ENCODE assay signal across 23 cellular contexts in genomic region chrX:39513836-39514235, GRCh38.
DNase-seq lines count a peak whose midpoint lies in the region; ATAC-seq and TF ChIP-seq lines count a peak whose summit lies in the region.
"Had no signal": no experiment of that assay in that cellular context is flagged by ENCODE, and none has a peak within 500 bp of the region (broad histone marks: within the 10 kb centered on the region; RNA-seq: fewer than 3 reads in every experiment).

No MANE protein-coding gene starts in this region.

- 56 to 69% (median 59%) methylated on average over 5 of the region's 5 CpGs for WGBS in psoas muscle, 3 donors
- WGBS in mesendoderm (ENCODE audit: extremely low coverage, insufficient coverage, low lambda C conversion rate) = no CpG with 5 or more reads among the region's 5 CpGs

- no peak overlapping the region for H3K23ac ChIP-seq in mesendoderm (ENCODE audit: low read length)

- no peak for TF ChIP-seq CTCF in psoas muscle (IDR thresholded peaks at IDR 0.05)

- H3K4me1 ChIP-seq in psoas muscle = peaks cover 1% of the 10 kb centered on the region
- H3K4me1 ChIP-seq in mesendoderm (ENCODE audit: control insufficient read depth, low read depth, low read length) = no peaks in the 10 kb centered on the region

- H3K79me1 ChIP-seq in mesendoderm (ENCODE audit: low read length) = no peaks in the 10 kb centered on the region

- no peak overlapping the region for H3K18ac ChIP-seq in mesendoderm (ENCODE audit: low read length)

- ATAC-seq in psoas muscle (peak in 3 of 4 donors; percentile 34 to 80 (median 49)), HG02852 (IDR thresholded peaks at IDR 0.05; ENCODE audit: unreplicated experiment) (no peak), GM21515 (IDR thresholded peaks at IDR 0.05; ENCODE audit: unreplicated experiment) (no peak)
- ATAC-seq: activated naive CD4-positive, alpha-beta T cell treated with anti-CD3 and anti-CD28 coated beads, Interleukin-2, amount 50 U/mL, for 72 hours; T-cell had no signal

- no peaks in the 10 kb centered on the region for H3K36me3 ChIP-seq in MG63
- H3K36me3 ChIP-seq in psoas muscle (ENCODE audit: insufficient read depth in 1 of 2, low read depth in 1 of 2) = no peaks in the 10 kb centered on the region
- H3K36me3 ChIP-seq in mesendoderm (ENCODE audit: control insufficient read depth, insufficient read depth, low read length) = no peaks in the 10 kb centered on the region
- H3K36me3 ChIP-seq: left ventricle myocardium inferior, suprapubic skin, WERI-Rb-1 had no signal

- no peak overlapping the region for H2BK120ac ChIP-seq in mesendoderm (ENCODE audit: low read depth, low read length)

- H3K27me3 ChIP-seq in MG63 (no peaks in the 10 kb centered on the region), psoas muscle (ENCODE audit: insufficient read depth in 3 of 3, low read length in 2 of 3) (peaks cover 0 to 6% (median 0%) of the 10 kb centered on the region in 3 donors), mesendoderm (ENCODE audit: insufficient read depth, low read length, poor library complexity) (no peaks in the 10 kb centered on the region)
- H3K27me3 ChIP-seq: suprapubic skin had no signal

- no peaks in the 10 kb centered on the region for H3K79me2 ChIP-seq in mesendoderm (ENCODE audit: control insufficient read depth, insufficient read depth, low read length)

- H3K27ac ChIP-seq in psoas muscle = no peak overlapping the region
- no peak overlapping the region for H3K27ac ChIP-seq in mesendoderm (ENCODE audit: low read depth, low read length)
- H3K27ac ChIP-seq: left ventricle myocardium inferior, skin epidermis, suprapubic skin, WERI-Rb-1 had no signal

- no peak overlapping the region for H3K4ac ChIP-seq in mesendoderm (ENCODE audit: low read depth, low read length)

- no peak overlapping the region for H4K8ac ChIP-seq in mesendoderm (ENCODE audit: low read depth, low read length)

- H3K4me2 ChIP-seq in mesendoderm (ENCODE audit: low read length) = no peak overlapping the region

- no peak overlapping the region for H2AK5ac ChIP-seq in mesendoderm (ENCODE audit: low read length)

- no peak overlapping the region for H4K5ac ChIP-seq in mesendoderm (ENCODE audit: low read length)

- no peak overlapping the region for H2BK5ac ChIP-seq in mesendoderm (ENCODE audit: low read length)

- intact Hi-C loops in psoas muscle (cut with DNase I) = no loop called here

- H3K4me3 ChIP-seq in MG63 (no peak overlapping the region), psoas muscle (no peak overlapping the region), mesendoderm (ENCODE audit: low read length) (no peak overlapping the region)
- H3K4me3 ChIP-seq: left ventricle myocardium inferior, skin epidermis, suprapubic skin had no signal

- H3K56ac ChIP-seq in mesendoderm (ENCODE audit: low read length) = no peak overlapping the region

- DNase-seq in AG08395 (ENCODE audit: low spot score) (peak; percentile 59), MG63 (peak; percentile 79), glomerular visceral epithelial cell (ENCODE audit: extremely low spot score) (peak; percentile 36), psoas muscle (no peak), NCI-H82 (lab: John Stamatoyannopoulos, UW) (no peak), mesendoderm (no peak)
- DNase-seq: activated CD4-positive, alpha-beta T cell treated with anti-CD3 and anti-CD28 coated beads for 48 hours; CD8-positive, alpha-beta memory T cell; H9; left ventricle myocardium inferior; MV-4-11; naive B cell; NCI-H1436; NCI-H2081; NCI-H226; stimulated activated naive CD4-positive, alpha-beta T cell; T-cell; WERI-Rb-1 had no signal

- no peak overlapping the region for H2BK15ac ChIP-seq in mesendoderm (replicated peaks; ENCODE audit: low read depth)

- H3K9me3 ChIP-seq in MG63 (no peaks in the 10 kb centered on the region), psoas muscle (peaks cover 15% of the 10 kb centered on the region)
- H3K9me3 ChIP-seq: suprapubic skin had no signal

- no peak overlapping the region for H3K9ac ChIP-seq in mesendoderm (ENCODE audit: low read length)

Comparison
In these comparisons a context has a peak if more than half of its experiments do, and no peak if none do; other contexts are left out.
1. DNase-seq: peak in AG08395 (single experiment), MG63 (single experiment) and glomerular visceral epithelial cell (single experiment); none in psoas muscle (0 of 2), NCI-H82 (single experiment) and mesendoderm (single experiment).
2. ATAC-seq: peak in psoas muscle (3 of 4); none in HG02852 (single experiment) and GM21515 (single experiment).